ENCODE assay signal across 1 cellular context in genomic region chr5:96245401-96246091, GRCh38.
TF ChIP-seq lines count a peak whose summit lies in the region.

No MANE protein-coding gene starts in this region.

TF ChIP-seq in SK-N-SH treated with all-trans-retinoic acid at 6 μM for 48 hours, 23 proteins besides CTCF, POLR2A, EP300 and RAD21 (continued from another document):
- TF ChIP-seq TSHZ2 (CRISPR knock-in tag; IDR thresholded peaks at IDR 0.05) (no peak), OSR1 (CRISPR knock-in tag; IDR thresholded peaks at IDR 0.05) (no peak)
